In genomic region chr2:222305510-222306392, GRCh38 we compare ENCODE assay signal across 8 cellular contexts. TPM values are rescaled to one million over a fixed set of nuclear protein-coding genes. Genes with fewer than 3 reads are reported as not detected.
DNase-seq lines count a peak whose midpoint lies in the region; ATAC-seq and TF ChIP-seq lines count a peak whose summit lies in the region.

No MANE protein-coding gene starts in this region.

- TF ChIP-seq CTCF in BE2C (IDR thresholded peaks at IDR 0.05; ENCODE audit: low read depth, low read length) = no peak
- TF ChIP-seq CTCF in fibroblast of villous mesenchyme (IDR thresholded peaks at IDR 0.05; ENCODE audit: insufficient read depth, low read depth, low read length) = no peak
- TF ChIP-seq CTCF in progenitor cell of endocrine pancreas (IDR thresholded peaks at IDR 0.05; ENCODE audit: unreplicated experiment) = no peak

- H3K4me1 ChIP-seq in BE2C = no peaks in the 10 kb centered on the region; the same call in 1 of the 2 replicates

- H3K27ac Mint-ChIP-seq in progenitor cell of endocrine pancreas = no peak overlapping the region

- DNase-seq in BE2C (no peak), SW480 (ENCODE audit: low spot score) (peak; percentile 57), fibroblast of villous mesenchyme (ENCODE audit: low read depth) (peak; percentile 16), progenitor cell of endocrine pancreas (ENCODE audit: low spot score, unreplicated experiment) (peak; percentile 18), iPS-NIHi11 (ENCODE audit: low spot score) (no peak)

- peaks cover 2% of the 10 kb centered on the region for H3K4me1 Mint-ChIP-seq in progenitor cell of endocrine pancreas (ENCODE audit: low read depth)

- H3K4me3 Mint-ChIP-seq in progenitor cell of endocrine pancreas (ENCODE audit: low read depth) = no peak overlapping the region

- H3K27me3 Mint-ChIP-seq in progenitor cell of endocrine pancreas = peaks cover 100% of the 10 kb centered on the region

- peaks cover 100% of the 10 kb centered on the region for H3K27me3 ChIP-seq in BE2C

- H3K9me3 Mint-ChIP-seq in progenitor cell of endocrine pancreas (ENCODE audit: low read depth) = no peaks in the 10 kb centered on the region

- no peaks in the 10 kb centered on the region for H3K36me3 ChIP-seq in BE2C

- H3K36me3 Mint-ChIP-seq in progenitor cell of endocrine pancreas (ENCODE audit: insufficient read depth) = no peaks in the 10 kb centered on the region

- H3K4me3 ChIP-seq in BE2C (ENCODE audit: low read depth, low read length) (peak overlapping the region; percentile 55), fibroblast of villous mesenchyme (ENCODE audit: low read depth, low read length) (peak overlapping the region; percentile 58)

- ATAC-seq in GM19351 (IDR thresholded peaks at IDR 0.05; ENCODE audit: unreplicated experiment) = peak; percentile 30
- ATAC-seq in HG03521 (IDR thresholded peaks at IDR 0.05; ENCODE audit: unreplicated experiment) = no peak
- no peak for ATAC-seq in GM19397 (IDR thresholded peaks at IDR 0.05; ENCODE audit: unreplicated experiment)

- H3K9me3 ChIP-seq in BE2C = no peaks in the 10 kb centered on the region

RNA-seq across cellular contexts. Expression of gene PAX3, which starts 7.0 kb away (rescaled TPM):
- polyA plus RNA-seq in BE2C (2012; ENCODE audit: insufficient read depth, insufficient read length, low read depth) = not detected
- not detected in 2 replicates for total RNA-seq in fibroblast of villous mesenchyme
- total RNA-seq in progenitor cell of endocrine pancreas = 0.16 TPM in 1 of 2 replicates, not detected in the other

Comparison
In these comparisons a context has a peak if more than half of its experiments do, and no peak if none do; other contexts are left out.
1. DNase-seq: peak in SW480 (single experiment), fibroblast of villous mesenchyme (single experiment) and progenitor cell of endocrine pancreas (single experiment); none in BE2C (single experiment) and iPS-NIHi11 (single experiment).